ENCODE assay signal across 1 cellular context in the genomic region with DNA sequence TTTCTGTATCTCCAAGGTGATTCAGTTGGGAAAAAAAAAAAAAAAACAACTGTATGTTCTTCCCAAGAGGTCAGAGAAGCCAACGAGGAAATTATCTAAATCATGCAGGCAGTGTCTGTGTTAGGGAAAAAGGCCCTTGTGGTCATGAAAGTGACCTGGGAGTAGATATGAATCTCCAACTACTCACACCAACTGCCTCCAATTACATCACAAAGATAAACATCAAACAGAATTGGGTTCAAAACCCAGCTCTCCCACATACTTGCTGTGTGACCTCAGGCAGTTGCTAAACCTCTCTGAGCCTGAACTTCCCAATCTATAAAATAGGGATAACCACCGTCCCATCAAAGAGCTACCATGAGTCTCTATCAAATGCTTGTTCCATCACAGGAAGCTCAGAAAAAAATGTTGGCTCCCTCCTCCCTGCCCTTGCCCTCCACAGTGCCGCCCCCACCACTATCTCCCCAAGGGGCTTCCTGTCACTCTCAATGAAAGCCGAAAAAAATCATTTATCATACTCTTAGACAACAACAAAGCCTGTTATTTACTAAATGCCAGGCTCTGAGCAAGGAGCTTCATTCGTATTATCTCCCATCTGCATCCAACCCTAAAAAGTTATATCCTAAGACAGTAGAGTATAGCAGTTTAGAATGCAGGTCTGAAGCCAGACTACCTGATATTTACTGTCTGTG.
TF ChIP-seq lines count a peak whose summit lies in the region.

No MANE protein-coding gene starts in this region.

TF ChIP-seq in K562, 482 proteins besides CTCF, POLR2A, EP300 and RAD21 (continued from another document and continues in another):
- TF ChIP-seq, protein P1, sequence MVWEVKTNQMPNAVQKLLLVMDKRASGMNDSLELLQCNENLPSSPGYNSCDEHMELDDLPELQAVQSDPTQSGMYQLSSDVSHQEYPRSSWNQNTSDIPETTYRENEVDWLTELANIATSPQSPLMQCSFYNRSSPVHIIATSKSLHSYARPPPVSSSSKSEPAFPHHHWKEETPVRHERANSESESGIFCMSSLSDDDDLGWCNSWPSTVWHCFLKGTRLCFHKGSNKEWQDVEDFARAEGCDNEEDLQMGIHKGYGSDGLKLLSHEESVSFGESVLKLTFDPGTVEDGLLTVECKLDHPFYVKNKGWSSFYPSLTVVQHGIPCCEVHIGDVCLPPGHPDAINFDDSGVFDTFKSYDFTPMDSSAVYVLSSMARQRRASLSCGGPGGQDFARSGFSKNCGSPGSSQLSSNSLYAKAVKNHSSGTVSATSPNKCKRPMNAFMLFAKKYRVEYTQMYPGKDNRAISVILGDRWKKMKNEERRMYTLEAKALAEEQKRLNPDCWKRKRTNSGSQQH (CRISPR knock-in tag; IDR thresholded peaks at IDR 0.05), result no peak
- TF ChIP-seq MYC (IDR thresholded peaks at IDR 0.05; ENCODE audit: low read depth, low read length), result no peak
- no peak for TF ChIP-seq MYC (CRISPR knock-in tag; IDR thresholded peaks at IDR 0.05; ENCODE audit: borderline replicate concordance, low read depth)
- no peak for TF ChIP-seq ZNF124 (CRISPR knock-in tag; IDR thresholded peaks at IDR 0.05)
- TF ChIP-seq SRSF3 (IDR thresholded peaks at IDR 0.05; ENCODE audit: insufficient read depth, low read length), result no peak
- TF ChIP-seq, protein P2, sequence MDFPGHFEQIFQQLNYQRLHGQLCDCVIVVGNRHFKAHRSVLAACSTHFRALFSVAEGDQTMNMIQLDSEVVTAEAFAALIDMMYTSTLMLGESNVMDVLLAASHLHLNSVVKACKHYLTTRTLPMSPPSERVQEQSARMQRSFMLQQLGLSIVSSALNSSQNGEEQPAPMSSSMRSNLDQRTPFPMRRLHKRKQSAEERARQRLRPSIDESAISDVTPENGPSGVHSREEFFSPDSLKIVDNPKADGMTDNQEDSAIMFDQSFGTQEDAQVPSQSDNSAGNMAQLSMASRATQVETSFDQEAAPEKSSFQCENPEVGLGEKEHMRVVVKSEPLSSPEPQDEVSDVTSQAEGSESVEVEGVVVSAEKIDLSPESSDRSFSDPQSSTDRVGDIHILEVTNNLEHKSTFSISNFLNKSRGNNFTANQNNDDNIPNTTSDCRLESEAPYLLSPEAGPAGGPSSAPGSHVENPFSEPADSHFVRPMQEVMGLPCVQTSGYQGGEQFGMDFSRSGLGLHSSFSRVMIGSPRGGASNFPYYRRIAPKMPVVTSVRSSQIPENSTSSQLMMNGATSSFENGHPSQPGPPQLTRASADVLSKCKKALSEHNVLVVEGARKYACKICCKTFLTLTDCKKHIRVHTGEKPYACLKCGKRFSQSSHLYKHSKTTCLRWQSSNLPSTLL (IDR thresholded peaks at IDR 0.05), result no peak
- TF ChIP-seq HMGN3 (IDR thresholded peaks at IDR 0.05; ENCODE audit: borderline replicate concordance, extremely low read depth, insufficient read length, low read depth, low read length), result no peak
- no peak for TF ChIP-seq ZNF140 (CRISPR knock-in tag; IDR thresholded peaks at IDR 0.05)
- TF ChIP-seq, protein P3, sequence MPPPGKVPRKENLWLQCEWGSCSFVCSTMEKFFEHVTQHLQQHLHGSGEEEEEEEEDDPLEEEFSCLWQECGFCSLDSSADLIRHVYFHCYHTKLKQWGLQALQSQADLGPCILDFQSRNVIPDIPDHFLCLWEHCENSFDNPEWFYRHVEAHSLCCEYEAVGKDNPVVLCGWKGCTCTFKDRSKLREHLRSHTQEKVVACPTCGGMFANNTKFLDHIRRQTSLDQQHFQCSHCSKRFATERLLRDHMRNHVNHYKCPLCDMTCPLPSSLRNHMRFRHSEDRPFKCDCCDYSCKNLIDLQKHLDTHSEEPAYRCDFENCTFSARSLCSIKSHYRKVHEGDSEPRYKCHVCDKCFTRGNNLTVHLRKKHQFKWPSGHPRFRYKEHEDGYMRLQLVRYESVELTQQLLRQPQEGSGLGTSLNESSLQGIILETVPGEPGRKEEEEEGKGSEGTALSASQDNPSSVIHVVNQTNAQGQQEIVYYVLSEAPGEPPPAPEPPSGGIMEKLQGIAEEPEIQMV (tag; conservative IDR thresholded peaks at IDR 0.05; ENCODE audit: low read depth), result no peak
- TF ChIP-seq ZNF197 (CRISPR knock-in tag; IDR thresholded peaks at IDR 0.05; ENCODE audit: low read depth), result no peak
- TF ChIP-seq TBL1XR1 (IDR thresholded peaks at IDR 0.05; ENCODE audit: low read length in 2 of 2), result no peak
- no peak for TF ChIP-seq ZNF584 (CRISPR knock-in tag; IDR thresholded peaks at IDR 0.05; ENCODE audit: low read depth)
- TF ChIP-seq DPF2 (IDR thresholded peaks at IDR 0.05), result peak; percentile 40; the same call in 1 of the 2 replicates
- peak; percentile 77 for TF ChIP-seq TAL1 (IDR thresholded peaks at IDR 0.05)
- TF ChIP-seq KHSRP (IDR thresholded peaks at IDR 0.05), result 0 out of 2 replicates have a peak, but pooled peaks have one; percentile 23
- no peak for TF ChIP-seq GABPB2 (CRISPR knock-in tag; conservative IDR thresholded peaks at IDR 0.05)
- no peak for TF ChIP-seq CEBPG (CRISPR knock-in tag; IDR thresholded peaks at IDR 0.05)
- no peak for TF ChIP-seq CEBPG (tag; conservative IDR thresholded peaks at IDR 0.05 in 1 of 2, IDR thresholded peaks at IDR 0.05 in 1 of 2)
- TF ChIP-seq, protein P4, sequence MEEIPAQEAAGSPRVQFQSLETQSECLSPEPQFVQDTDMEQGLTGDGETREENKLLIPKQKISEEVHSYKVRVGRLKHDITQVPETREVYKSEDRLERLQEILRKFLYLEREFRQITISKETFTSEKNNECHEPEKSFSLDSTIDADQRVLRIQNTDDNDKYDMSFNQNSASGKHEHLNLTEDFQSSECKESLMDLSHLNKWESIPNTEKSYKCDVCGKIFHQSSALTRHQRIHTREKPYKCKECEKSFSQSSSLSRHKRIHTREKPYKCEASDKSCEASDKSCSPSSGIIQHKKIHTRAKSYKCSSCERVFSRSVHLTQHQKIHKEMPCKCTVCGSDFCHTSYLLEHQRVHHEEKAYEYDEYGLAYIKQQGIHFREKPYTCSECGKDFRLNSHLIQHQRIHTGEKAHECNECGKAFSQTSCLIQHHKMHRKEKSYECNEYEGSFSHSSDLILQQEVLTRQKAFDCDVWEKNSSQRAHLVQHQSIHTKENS (CRISPR knock-in tag; IDR thresholded peaks at IDR 0.05), result no peak
- TF ChIP-seq, protein P5, sequence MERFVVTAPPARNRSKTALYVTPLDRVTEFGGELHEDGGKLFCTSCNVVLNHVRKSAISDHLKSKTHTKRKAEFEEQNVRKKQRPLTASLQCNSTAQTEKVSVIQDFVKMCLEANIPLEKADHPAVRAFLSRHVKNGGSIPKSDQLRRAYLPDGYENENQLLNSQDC (CRISPR knock-in tag; IDR thresholded peaks at IDR 0.05), result no peak
- TF ChIP-seq ELF4 (CRISPR knock-in tag; IDR thresholded peaks at IDR 0.05), result 0 out of 2 replicates have a peak, but pooled peaks have one; percentile 33
- TF ChIP-seq, protein P6, sequence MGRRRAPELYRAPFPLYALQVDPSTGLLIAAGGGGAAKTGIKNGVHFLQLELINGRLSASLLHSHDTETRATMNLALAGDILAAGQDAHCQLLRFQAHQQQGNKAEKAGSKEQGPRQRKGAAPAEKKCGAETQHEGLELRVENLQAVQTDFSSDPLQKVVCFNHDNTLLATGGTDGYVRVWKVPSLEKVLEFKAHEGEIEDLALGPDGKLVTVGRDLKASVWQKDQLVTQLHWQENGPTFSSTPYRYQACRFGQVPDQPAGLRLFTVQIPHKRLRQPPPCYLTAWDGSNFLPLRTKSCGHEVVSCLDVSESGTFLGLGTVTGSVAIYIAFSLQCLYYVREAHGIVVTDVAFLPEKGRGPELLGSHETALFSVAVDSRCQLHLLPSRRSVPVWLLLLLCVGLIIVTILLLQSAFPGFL (CRISPR knock-in tag; IDR thresholded peaks at IDR 0.05), result no peak
- peak; percentile 56 for TF ChIP-seq ATF7 (IDR thresholded peaks at IDR 0.05)
- TF ChIP-seq PTRF (tag; IDR thresholded peaks at IDR 0.05), result no peak
- no peak for TF ChIP-seq SMARCC2 (IDR thresholded peaks at IDR 0.05; ENCODE audit: low read depth)
- no peak for TF ChIP-seq ARNT (IDR thresholded peaks at IDR 0.05)
- TF ChIP-seq WHSC1 (IDR thresholded peaks at IDR 0.05; ENCODE audit: low read length), result no peak
- no peak for TF ChIP-seq ERF (CRISPR knock-in tag; IDR thresholded peaks at IDR 0.05)
- no peak for TF ChIP-seq NR1H2 (CRISPR knock-in tag; IDR thresholded peaks at IDR 0.05)
- TF ChIP-seq, protein P7, sequence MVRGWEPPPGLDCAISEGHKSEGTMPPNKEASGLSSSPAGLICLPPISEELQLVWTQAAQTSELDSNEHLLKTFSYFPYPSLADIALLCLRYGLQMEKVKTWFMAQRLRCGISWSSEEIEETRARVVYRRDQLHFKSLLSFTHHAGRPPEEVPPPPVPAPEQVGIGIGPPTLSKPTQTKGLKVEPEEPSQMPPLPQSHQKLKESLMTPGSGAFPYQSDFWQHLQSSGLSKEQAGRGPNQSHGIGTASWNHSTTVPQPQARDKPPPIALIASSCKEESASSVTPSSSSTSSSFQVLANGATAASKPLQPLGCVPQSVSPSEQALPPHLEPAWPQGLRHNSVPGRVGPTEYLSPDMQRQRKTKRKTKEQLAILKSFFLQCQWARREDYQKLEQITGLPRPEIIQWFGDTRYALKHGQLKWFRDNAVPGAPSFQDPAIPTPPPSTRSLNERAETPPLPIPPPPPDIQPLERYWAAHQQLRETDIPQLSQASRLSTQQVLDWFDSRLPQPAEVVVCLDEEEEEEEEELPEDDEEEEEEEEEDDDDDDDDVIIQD (CRISPR knock-in tag; IDR thresholded peaks at IDR 0.05), result no peak
- no peak for TF ChIP-seq RHOXF2B (CRISPR knock-in tag; conservative IDR thresholded peaks at IDR 0.05)
- TF ChIP-seq SREBF1 (IDR thresholded peaks at IDR 0.05; ENCODE audit: borderline replicate concordance, low read depth, low read length), result no peak
- no peak for TF ChIP-seq LEF1 (IDR thresholded peaks at IDR 0.05)
- no peak for TF ChIP-seq NR2C1 (IDR thresholded peaks at IDR 0.05)
- 0 out of 2 replicates have a peak, but pooled peaks have one; percentile 25 for TF ChIP-seq NR2C1 (tag; IDR thresholded peaks at IDR 0.05)
- TF ChIP-seq, protein P8, sequence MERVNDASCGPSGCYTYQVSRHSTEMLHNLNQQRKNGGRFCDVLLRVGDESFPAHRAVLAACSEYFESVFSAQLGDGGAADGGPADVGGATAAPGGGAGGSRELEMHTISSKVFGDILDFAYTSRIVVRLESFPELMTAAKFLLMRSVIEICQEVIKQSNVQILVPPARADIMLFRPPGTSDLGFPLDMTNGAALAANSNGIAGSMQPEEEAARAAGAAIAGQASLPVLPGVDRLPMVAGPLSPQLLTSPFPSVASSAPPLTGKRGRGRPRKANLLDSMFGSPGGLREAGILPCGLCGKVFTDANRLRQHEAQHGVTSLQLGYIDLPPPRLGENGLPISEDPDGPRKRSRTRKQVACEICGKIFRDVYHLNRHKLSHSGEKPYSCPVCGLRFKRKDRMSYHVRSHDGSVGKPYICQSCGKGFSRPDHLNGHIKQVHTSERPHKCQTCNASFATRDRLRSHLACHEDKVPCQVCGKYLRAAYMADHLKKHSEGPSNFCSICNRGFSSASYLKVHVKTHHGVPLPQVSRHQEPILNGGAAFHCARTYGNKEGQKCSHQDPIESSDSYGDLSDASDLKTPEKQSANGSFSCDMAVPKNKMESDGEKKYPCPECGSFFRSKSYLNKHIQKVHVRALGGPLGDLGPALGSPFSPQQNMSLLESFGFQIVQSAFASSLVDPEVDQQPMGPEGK (CRISPR knock-in tag; IDR thresholded peaks at IDR 0.05; ENCODE audit: borderline replicate concordance), result no peak
- no peak for TF ChIP-seq NFE2L1 (tag; IDR thresholded peaks at IDR 0.05; ENCODE audit: borderline replicate concordance, low read depth)
- peak; percentile 77 for TF ChIP-seq BRD9 (IDR thresholded peaks at IDR 0.05; ENCODE audit: low read depth, partially characterized antibody)
- no peak for TF ChIP-seq ZC3H4 (CRISPR knock-in tag; IDR thresholded peaks at IDR 0.05; ENCODE audit: borderline replicate concordance)
- TF ChIP-seq, protein P9, sequence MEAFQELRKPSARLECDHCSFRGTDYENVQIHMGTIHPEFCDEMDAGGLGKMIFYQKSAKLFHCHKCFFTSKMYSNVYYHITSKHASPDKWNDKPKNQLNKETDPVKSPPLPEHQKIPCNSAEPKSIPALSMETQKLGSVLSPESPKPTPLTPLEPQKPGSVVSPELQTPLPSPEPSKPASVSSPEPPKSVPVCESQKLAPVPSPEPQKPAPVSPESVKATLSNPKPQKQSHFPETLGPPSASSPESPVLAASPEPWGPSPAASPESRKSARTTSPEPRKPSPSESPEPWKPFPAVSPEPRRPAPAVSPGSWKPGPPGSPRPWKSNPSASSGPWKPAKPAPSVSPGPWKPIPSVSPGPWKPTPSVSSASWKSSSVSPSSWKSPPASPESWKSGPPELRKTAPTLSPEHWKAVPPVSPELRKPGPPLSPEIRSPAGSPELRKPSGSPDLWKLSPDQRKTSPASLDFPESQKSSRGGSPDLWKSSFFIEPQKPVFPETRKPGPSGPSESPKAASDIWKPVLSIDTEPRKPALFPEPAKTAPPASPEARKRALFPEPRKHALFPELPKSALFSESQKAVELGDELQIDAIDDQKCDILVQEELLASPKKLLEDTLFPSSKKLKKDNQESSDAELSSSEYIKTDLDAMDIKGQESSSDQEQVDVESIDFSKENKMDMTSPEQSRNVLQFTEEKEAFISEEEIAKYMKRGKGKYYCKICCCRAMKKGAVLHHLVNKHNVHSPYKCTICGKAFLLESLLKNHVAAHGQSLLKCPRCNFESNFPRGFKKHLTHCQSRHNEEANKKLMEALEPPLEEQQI (IDR thresholded peaks at IDR 0.05), result peak; percentile 64; the same call in 1 of the 2 replicates
- TF ChIP-seq ETV5 (CRISPR knock-in tag; IDR thresholded peaks at IDR 0.05; ENCODE audit: low read depth), result no peak
- TF ChIP-seq ZSCAN29 (IDR thresholded peaks at IDR 0.05), result no peak
- no peak for TF ChIP-seq GTF2F1 (IDR thresholded peaks at IDR 0.05; ENCODE audit: low read depth, low read length)
